5 cellular contexts compared by ENCODE assay signal in genomic region chr21:29253861-29254260, GRCh38. TPM values are rescaled to one million over a fixed set of nuclear protein-coding genes. Genes with fewer than 3 reads are reported as not detected.
DNase-seq lines count a peak whose midpoint lies in the region; ATAC-seq, FAIRE-seq and TF ChIP-seq lines count a peak whose summit lies in the region.
"Not testable (repeated sequence)": the region's sequence is repeated elsewhere in the genome, so short reads cannot be mapped to it uniquely, and the experiment has no call there.

No MANE protein-coding gene starts in this region.

- not testable (repeated sequence) for H3K4me1 ChIP-seq in HEK293 (ENCODE audit: control insufficient read depth, insufficient read depth, low read length); adipocyte (ENCODE audit: control insufficient read depth, insufficient read depth, low read length); GM12878 (ENCODE audit: control insufficient read depth, insufficient read depth, low read length); K562 (replicated peaks in 1 of 2; ENCODE audit: control insufficient read depth in 2 of 2, insufficient read depth in 2 of 2, low read length in 2 of 2)

- H3K36me3 Mint-ChIP-seq in endothelial cell (ENCODE audit: low read depth, unreplicated experiment): not testable (repeated sequence)

- not testable (repeated sequence) for H3K4me2 ChIP-seq in GM12878 (ENCODE audit: control insufficient read depth, insufficient read depth); K562 (ENCODE audit: insufficient read depth, low read length)

- not testable (repeated sequence) for H3K27ac Mint-ChIP-seq in endothelial cell (ENCODE audit: unreplicated experiment)

- TF ChIP-seq POLR2A in GM12878 (IDR thresholded peaks at IDR 0.05; ENCODE audit: low read depth, low read length); K562 (conservative IDR thresholded peaks at IDR 0.05): not testable (repeated sequence)

- not testable (repeated sequence) for H3K36me3 ChIP-seq in HEK293 (ENCODE audit: control insufficient read depth in 2 of 2, insufficient read depth in 1 of 2, low read length in 2 of 2); adipocyte (ENCODE audit: control insufficient read depth, insufficient read depth, low read length, severe bottlenecking); GM12878 (ENCODE audit: control insufficient read depth in 2 of 2, insufficient read depth in 2 of 2, low read length in 1 of 2); K562 (ENCODE audit: control insufficient read depth, insufficient read depth, low read length)

- H3K9me1 ChIP-seq in K562 (ENCODE audit: control insufficient read depth, insufficient read depth, low read length): not testable (repeated sequence)

- in situ Hi-C loops in GM12878 (cut with MboI); K562 (cut with MboI): not testable (repeated sequence)

- not testable (repeated sequence) for H4K20me1 ChIP-seq in GM12878 (ENCODE audit: control insufficient read depth, insufficient read depth); K562 (replicated peaks; ENCODE audit: control insufficient read depth, insufficient read depth, low read length)

- peak overlapping the region; percentile 70 for H3K4me3 Mint-ChIP-seq in endothelial cell (ENCODE audit: unreplicated experiment)

- not testable (repeated sequence) for FAIRE-seq in GM12878 (lab: Jason Lieb, UNC); K562 (lab: Jason Lieb, UNC)

- TF ChIP-seq RAD21 in GM12878 (IDR thresholded peaks at IDR 0.05; ENCODE audit: insufficient read depth, low read depth, low read length); K562 (CRISPR knock-in tag; conservative IDR thresholded peaks at IDR 0.05 in 1 of 2, IDR thresholded peaks at IDR 0.05 in 1 of 2): not testable (repeated sequence)

- not testable (repeated sequence) for BruUV-seq in GM12878 (replicated peaks; lab: Mats Ljungman, UMichigan); K562 (replicated peaks; lab: Mats Ljungman, UMichigan)

- TF ChIP-seq EP300 in GM12878 (IDR thresholded peaks at IDR 0.05; ENCODE audit: borderline replicate concordance in 1 of 2, control insufficient read depth in 1 of 2, low read depth in 2 of 2, low read length in 2 of 2); K562 (IDR thresholded peaks at IDR 0.05; ENCODE audit: low read length): not testable (repeated sequence)

- peaks cover 12% of the 10 kb centered on the region for H3K9me3 Mint-ChIP-seq in endothelial cell (ENCODE audit: unreplicated experiment)

- H3K4me1 Mint-ChIP-seq in endothelial cell (ENCODE audit: unreplicated experiment): not testable (repeated sequence)

- H3K79me2 ChIP-seq in GM12878 (ENCODE audit: control insufficient read depth, insufficient read depth, low read length); K562 (ENCODE audit: control insufficient read depth, insufficient read depth, low read length): not testable (repeated sequence)

- not testable (repeated sequence) for H3K27ac ChIP-seq in HEK293 (ENCODE audit: extremely low read depth, low read depth, low read length); GM12878 (ENCODE audit: control insufficient read depth, insufficient read depth); K562 (ENCODE audit: extremely low read depth, low read depth, low read length)

- not testable (repeated sequence) for ATAC-seq in GM12878, K562

- DNase-seq in adipocyte (ENCODE audit: low read depth); GM12878 (ENCODE audit: low read depth, low spot score); K562 (ENCODE audit: extremely low read depth in 1 of 4, low spot score in 3 of 4); endothelial cell (ENCODE audit: low spot score): not testable (repeated sequence)

- H3K27me3 Mint-ChIP-seq in endothelial cell (ENCODE audit: unreplicated experiment): not testable (repeated sequence)

- not testable (repeated sequence) for H3K4me3 ChIP-seq in HEK293 (ENCODE audit: low read depth, low read length); GM12878; K562
- peak overlapping the region; percentile 21 for H3K4me3 ChIP-seq in adipocyte (ENCODE audit: low read length)

- intact Hi-C loops in GM12878 (cut with micrococcal nuclease; ENCODE audit: unreplicated experiment); K562 (cut with micrococcal nuclease): not testable (repeated sequence)

- POLR2A ChIA-PET in HEK293 (lab: Yijun Ruan, JAX): interaction anchor here (0.6 kb wide), 1 partner anchor 86 kb away, joined by 6 read pairs; no protein-coding TSS in a partner anchor
- POLR2A ChIA-PET in GM12878 (lab: Charles Lee): not testable (repeated sequence)
- POLR2A ChIA-PET in K562 (lab: Yijun Ruan, JAX): interaction anchor here (1.0 kb wide), 1 partner anchor 9 kb away, joined by 3 read pairs; no protein-coding TSS in a partner anchor

- not testable (repeated sequence) for H3K9me3 ChIP-seq in HEK293 (ENCODE audit: control insufficient read depth, insufficient read depth, low read depth, low read length); K562 (replicated peaks; ENCODE audit: control insufficient read depth, insufficient read depth, low read depth, low read length)
- H3K9me3 ChIP-seq in adipocyte (ENCODE audit: control insufficient read depth, low read length) (peaks cover 15% of the 10 kb centered on the region), GM12878 (replicated peaks; ENCODE audit: control insufficient read depth, insufficient read depth, low read length) (peaks cover 15% of the 10 kb centered on the region)

- CTCF ChIA-PET in HEK293 (lab: Yijun Ruan, JAX); GM12878 (lab: Yijun Ruan, JAX); K562 (lab: Yijun Ruan, JAX; ENCODE audit: low intra/inter-chr PET ratio): not testable (repeated sequence)

- H2AFZ ChIP-seq in GM12878 (ENCODE audit: control insufficient read depth, low read depth, low read length); K562 (ENCODE audit: low read depth, low read length): not testable (repeated sequence)

- TF ChIP-seq CTCF in HEK293 (tag by site-specific recombination; IDR thresholded peaks at IDR 0.05); GM12878 (IDR thresholded peaks at IDR 0.05 in 2 of 3, conservative IDR thresholded peaks at IDR 0.05 in 1 of 3; ENCODE audit: control insufficient read depth in 2 of 3, extremely low read depth in 1 of 3, insufficient read depth in 1 of 3, low read depth in 3 of 3, low read length in 3 of 3); K562 (IDR thresholded peaks at IDR 0.05 in 2 of 3, conservative IDR thresholded peaks at IDR 0.05 in 1 of 3; ENCODE audit: insufficient read depth in 2 of 3, low read depth in 1 of 3, low read length in 3 of 3); endothelial cell (IDR thresholded peaks at IDR 0.05; ENCODE audit: unreplicated experiment): not testable (repeated sequence)

- SMC1A ChIA-PET in GM12878 (lab: Charles Lee; ENCODE audit: uncharacterized antibody, unreplicated experiment): interaction anchor here (1.4 to 1.5 kb wide), 2 partner anchors 9 to 34 kb away, joined by 4 to 7 read pairs; no protein-coding TSS in a partner anchor

- RAD21 ChIA-PET in GM12878 (lab: Charles Lee; ENCODE audit: unreplicated experiment): interaction anchor here (0.6 kb wide), 1 partner anchor 150 kb away, joined by 3 read pairs; no protein-coding TSS in a partner anchor

- H3K27me3 ChIP-seq in adipocyte (replicated peaks; ENCODE audit: control insufficient read depth, insufficient read depth, low read length); GM12878 (replicated peaks in 1 of 2; ENCODE audit: control insufficient read depth in 2 of 2, insufficient read depth in 2 of 2, low read length in 1 of 2); K562 (ENCODE audit: control insufficient read depth in 2 of 2, insufficient read depth in 2 of 2, low read length in 2 of 2): not testable (repeated sequence)

- H3K9ac ChIP-seq in adipocyte (ENCODE audit: low read length); GM12878 (ENCODE audit: control insufficient read depth, insufficient read depth, low read length); K562 (ENCODE audit: insufficient read depth in 1 of 2, low read depth in 2 of 2, low read length in 2 of 2): not testable (repeated sequence)

RNA-seq across cellular contexts. Expression of gene BACH1, which starts 44.9 kb away (rescaled TPM):
- 89.0 and 91.9 TPM in 2 replicates for total RNA-seq in GM12878 (2013; cell fraction: nucleolus; rRNA removed)
- total RNA-seq in GM12878 (2014; rRNA removed) (13.8 and 20.1 TPM in 2 replicates), GM12878 (2014; rRNA removed; fragmentation: Illumina TruSeq; extraction: Trizol) (16.9 and 18.1 TPM in 2 replicates), GM12878 (2021) (25.7 TPM in 2 replicates), K562 (2014; rRNA removed) (23.6 and 24.6 TPM in 2 replicates), K562 (2014; rRNA removed; fragmentation: Illumina TruSeq; extraction: Trizol) (51.7 and 57.7 TPM in 2 replicates), K562 (2015; rRNA removed; fragmentation: Illumina TruSeq; extraction: Trizol) (33.4 and 36.7 TPM in 2 replicates), K562 (2021) (53.6 and 58.5 TPM in 2 replicates), endothelial cell (ENCODE audit: unreplicated experiment) (49.4 TPM)
- polyA plus RNA-seq in GM12878 (2011; ENCODE audit: low read depth): 10.4 TPM
- polyA plus RNA-seq in GM12878 (2011; rRNA removed) (18.8 and 26.6 TPM in 2 replicates), GM12878 (2014; fragmentation: Illumina TruSeq; extraction: Trizol) (10.7 and 11.8 TPM in 2 replicates), GM12878 (2014; fragmentation: Nextera tagmentation; extraction: Ambion mirVana) (1 to 10 TPM; 3.2 to 3.3 TPM), GM12878 (2014; rRNA removed) (5.4 and 7.6 TPM in 2 replicates), GM12878 (2016; fragmentation: Nextera tagmentation; extraction: Ambion mirVana) (10 to 100 TPM in 1 of 2 experiments, 1 to 10 TPM in 1; 9.1 to 10.3 TPM), K562 (2011; rRNA removed) (33.3 and 41.2 TPM in 2 replicates), K562 (2014; fragmentation: Illumina TruSeq; extraction: Trizol) (23.3 and 28.6 TPM in 2 replicates), K562 (2014; fragmentation: Nextera tagmentation; extraction: Ambion mirVana) (10 to 100 TPM; 10.6 to 12.6 TPM), K562 (2014; rRNA removed) (14.6 and 15.9 TPM in 2 replicates)
- polyA plus RNA-seq in GM12878 (2011; cell fraction: cytosol; rRNA removed): 6.6 and 8.8 TPM in 2 replicates
- 18.9 TPM in 2 replicates for polyA plus RNA-seq in GM12878 (2011; cell fraction: nucleus; rRNA removed)
- 11.9 and 12.8 TPM in 2 replicates for polyA plus RNA-seq in GM12878 (2012)
- polyA minus RNA-seq in GM12878 (2011; rRNA and poly(A)+ RNA removed): 81.2 and 136 TPM in 2 replicates
- polyA minus RNA-seq in GM12878 (2011; cell fraction: cytosol; rRNA and poly(A)+ RNA removed): 17.2 and 23.1 TPM in 2 replicates
- polyA minus RNA-seq in GM12878 (2011; cell fraction: nucleus; rRNA and poly(A)+ RNA removed): 43.3 and 46.8 TPM in 2 replicates
- total RNA-seq in K562 (2011; cell fraction: chromatin; rRNA removed; ENCODE audit: low replicate concordance): 67.5 and 174 TPM in 2 replicates
- 37.7 and 46.3 TPM in 2 replicates for total RNA-seq in K562 (2011; cell fraction: nucleolus; rRNA removed)
- 49.6 and 62.1 TPM in 2 replicates for total RNA-seq in K562 (2011; cell fraction: nucleoplasm; rRNA removed)
- 10.2 and 19.7 TPM in 2 replicates for polyA plus RNA-seq in K562 (2011; cell fraction: cytosol; rRNA removed)
- polyA plus RNA-seq in K562 (2011; cell fraction: nucleus; rRNA removed): 24.4 and 26.5 TPM in 2 replicates
- 23.8 and 26.4 TPM in 2 replicates for polyA plus RNA-seq in K562 (2012)
- 266 and 267 TPM in 2 replicates for polyA minus RNA-seq in K562 (2011; rRNA and poly(A)+ RNA removed)
- polyA minus RNA-seq in K562 (2011; cell fraction: cytosol; rRNA and poly(A)+ RNA removed): 47.3 and 68.3 TPM in 2 replicates
- polyA minus RNA-seq in K562 (2011; cell fraction: nucleus; rRNA and poly(A)+ RNA removed): 42.0 and 79.6 TPM in 2 replicates
